Comparison of ENCODE assay signal across 8 cellular contexts in the genomic region with DNA sequence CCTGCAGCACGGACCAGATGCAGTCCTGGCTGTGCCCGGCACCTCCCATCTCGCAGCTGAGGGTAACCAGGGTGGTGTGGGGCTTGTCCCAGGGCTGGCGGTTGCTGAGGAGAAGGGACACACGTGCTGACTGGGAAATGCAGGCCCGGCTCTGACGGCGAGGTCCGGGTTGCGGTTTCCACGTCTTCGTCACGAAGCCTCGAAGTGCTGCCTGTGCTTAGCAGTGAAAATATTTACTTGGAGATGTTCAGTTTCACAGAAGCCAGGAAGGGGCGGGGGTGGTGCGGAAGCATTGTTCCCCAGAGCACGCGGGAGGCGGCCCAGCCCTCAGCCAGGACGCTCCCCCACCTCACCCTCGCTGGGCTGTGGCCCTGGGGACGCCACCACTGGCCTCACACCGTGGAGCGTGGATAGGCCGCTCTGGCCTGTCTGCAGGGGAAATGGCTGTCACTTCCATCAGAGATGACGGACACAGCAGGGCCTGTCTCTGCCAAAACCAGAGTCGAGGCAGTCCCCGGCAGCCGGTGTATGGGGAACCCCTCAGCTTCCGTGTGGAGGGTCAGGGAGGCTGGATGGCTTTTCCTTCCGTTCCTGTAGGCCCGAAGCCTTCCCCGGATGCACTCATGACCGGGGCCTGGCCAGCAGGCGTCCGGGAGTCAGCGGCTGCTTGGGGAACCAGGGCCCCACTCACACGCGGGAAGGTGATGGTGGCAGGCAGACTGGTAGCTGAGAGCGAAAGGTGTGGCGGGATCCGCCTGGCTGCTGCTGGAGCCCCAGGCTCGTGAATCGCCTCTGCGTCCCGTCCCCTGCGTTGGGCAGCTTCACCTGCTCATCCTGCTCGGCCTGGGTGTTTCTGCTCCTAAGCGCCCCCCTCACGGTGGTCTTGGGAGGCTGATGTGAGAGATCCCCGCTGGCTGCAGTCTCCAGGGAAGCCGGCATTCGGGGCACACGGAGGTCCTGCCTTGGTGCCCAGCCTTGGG. TPM values are rescaled to one million over a fixed set of nuclear protein-coding genes. Genes with fewer than 3 reads are reported as not detected.
DNase-seq lines count a peak whose midpoint lies in the region; ATAC-seq, FAIRE-seq and TF ChIP-seq lines count a peak whose summit lies in the region.

No MANE protein-coding gene starts in this region.

- H3K4me3 Mint-ChIP-seq in CD14-positive monocyte: no peak overlapping the region

- no peaks in the 10 kb centered on the region for H3K9me3 ChIP-seq in K562 (replicated peaks; ENCODE audit: control insufficient read depth, insufficient read depth, low read depth, low read length)
- peaks cover 2% of the 10 kb centered on the region for H3K9me3 ChIP-seq in mesodermal cell (ENCODE audit: control insufficient read depth, low read length)

- no TSS peak for BruUV-seq in K562 (replicated peaks; lab: Mats Ljungman, UMichigan)

- H3K27ac Mint-ChIP-seq in CD14-positive monocyte: no peak overlapping the region

- H3K79me2 ChIP-seq in K562 (ENCODE audit: control insufficient read depth, insufficient read depth, low read length): no peaks in the 10 kb centered on the region

- no peaks in the 10 kb centered on the region for H3K36me3 ChIP-seq in K562 (ENCODE audit: control insufficient read depth, insufficient read depth, low read length)
- peaks cover 3% of the 10 kb centered on the region for H3K36me3 ChIP-seq in mesodermal cell (ENCODE audit: control insufficient read depth, insufficient read depth, low read length)

- POLR2A ChIA-PET in K562 (lab: Yijun Ruan, JAX): interaction anchor here (0.6 to 1.0 kb wide), 3 partner anchors 9 to 516 kb away, joined by 3 to 4 read pairs (median 3); no protein-coding TSS in a partner anchor

- FAIRE-seq in K562 (lab: Jason Lieb, UNC): no peak

- peaks cover 0 to 3% (median 2%) of the 10 kb centered on the region in 7 donors for H3K9me3 Mint-ChIP-seq in CD14-positive monocyte

- CTCF ChIA-PET in K562 (lab: Yijun Ruan, JAX; ENCODE audit: low intra/inter-chr PET ratio): interaction anchor here (0.6 kb wide), 1 partner anchor 150 kb away, joined by 3 read pairs; no protein-coding TSS in a partner anchor

- no peak for TF ChIP-seq EP300 in K562 (IDR thresholded peaks at IDR 0.05; ENCODE audit: low read length)

- H3K4me3 ChIP-seq in K562 (no peak overlapping the region), mesodermal cell (ENCODE audit: extremely low read depth, insufficient read depth, low read length, poor library complexity, severe bottlenecking) (no peak overlapping the region)

- H3K27me3 ChIP-seq in K562 (ENCODE audit: control insufficient read depth in 2 of 2, insufficient read depth in 2 of 2, low read length in 2 of 2): peaks cover 0 to 50% of the 10 kb centered on the region in 2 experiments; a peak in 2 of 5 replicates

- peaks cover 3 to 7% (median 5%) of the 10 kb centered on the region in 3 donors for H3K27me3 Mint-ChIP-seq in CD14-positive monocyte (ENCODE audit: low read depth in 3 of 3)

- H3K9ac ChIP-seq in K562 (ENCODE audit: insufficient read depth in 1 of 2, low read depth in 2 of 2, low read length in 2 of 2): peak overlapping the region in 1 of 2 experiments; percentile 29; a peak in 1 of 4 replicates

- 0 out of 2 replicates have a peak, but pooled peaks cover under 1% of the 10 kb centered on the region for H4K20me1 ChIP-seq in K562 (replicated peaks; ENCODE audit: control insufficient read depth, insufficient read depth, low read length)

- in situ Hi-C loops in K562 (cut with MboI): loop anchor here (5.0 to 10.0 kb wide), 2 partner anchors 130 to 522 kb away; no protein-coding TSS in a partner anchor

- no peak for TF ChIP-seq POLR2A in K562 (conservative IDR thresholded peaks at IDR 0.05)

- ATAC-seq in K562: no peak

- H3K4me1 ChIP-seq in K562 (replicated peaks in 1 of 2; ENCODE audit: control insufficient read depth in 2 of 2, insufficient read depth in 2 of 2, low read length in 2 of 2): peaks cover 28 to 64% of the 10 kb centered on the region in 2 experiments
- peaks cover 52% of the 10 kb centered on the region for H3K4me1 ChIP-seq in mesodermal cell (ENCODE audit: control insufficient read depth, insufficient read depth, low read length, poor library complexity, severe bottlenecking)

- intact Hi-C loops in K562 (cut with micrococcal nuclease): no loop called here
- intact Hi-C loops in CD14-positive monocyte (cut with micrococcal nuclease): no loop called here

- DNase-seq in UCSD-AML1 (lab: John Stamatoyannopoulos, UW; ENCODE audit: unreplicated experiment) (peak; percentile 88), K562 (ENCODE audit: extremely low read depth in 1 of 4, low spot score in 3 of 4) (no peak), CD14-positive monocyte (ENCODE audit: low spot score) (no peak), SK-N-DZ (ENCODE audit: low spot score) (no peak), kidney glomerular epithelial cell (lab: John Stamatoyannopoulos, UW) (no peak), kidney tubule cell (ENCODE audit: low spot score) (no peak)
- DNase-seq in stimulated activated naive CD4-positive, alpha-beta T cell (lab: John Stamatoyannopoulos, UW): peak; percentile 42 to 77 (median 54)

- H3K9me1 ChIP-seq in K562 (ENCODE audit: control insufficient read depth, insufficient read depth, low read length): no peaks in the 10 kb centered on the region

- H3K4me1 Mint-ChIP-seq in CD14-positive monocyte: no peaks in the 10 kb centered on the region

- no peak overlapping the region for H2AFZ ChIP-seq in K562 (ENCODE audit: low read depth, low read length)

- 45% methylated on average over 54 of the region's 54 CpGs for WGBS in K562 (ENCODE audit: insufficient coverage, low coverage, missing lambda C conversion rate)
- 89 to 91% methylated on average over 46 to 49 of the region's 54 CpGs for WGBS in mesodermal cell (ENCODE audit: insufficient coverage in 2 of 2), 2 experiments

- TF ChIP-seq CTCF in K562 (IDR thresholded peaks at IDR 0.05 in 2 of 3, conservative IDR thresholded peaks at IDR 0.05 in 1 of 3; ENCODE audit: insufficient read depth in 2 of 3, low read depth in 1 of 3, low read length in 3 of 3) (no peak), CD14-positive monocyte (IDR thresholded peaks at IDR 0.05) (no peak)

- TF ChIP-seq RAD21 in K562 (CRISPR knock-in tag; conservative IDR thresholded peaks at IDR 0.05 in 1 of 2, IDR thresholded peaks at IDR 0.05 in 1 of 2): no peak

- no peaks in the 10 kb centered on the region for H3K36me3 Mint-ChIP-seq in CD14-positive monocyte

- no peak overlapping the region for H3K4me2 ChIP-seq in K562 (ENCODE audit: insufficient read depth, low read length)

- no peak overlapping the region for H3K27ac ChIP-seq in K562 (ENCODE audit: extremely low read depth, low read depth, low read length)
- H3K27ac ChIP-seq in mesodermal cell (ENCODE audit: low read depth, low read length, severe bottlenecking): peak overlapping the region; percentile 16

TF ChIP-seq in K562, 482 proteins besides CTCF, POLR2A, EP300 and RAD21 (continues in another document):
- 0 out of 2 replicates have a peak, but pooled peaks have one; percentile 15 for TF ChIP-seq L3MBTL2 (IDR thresholded peaks at IDR 0.05)
- TF ChIP-seq, protein P1, sequence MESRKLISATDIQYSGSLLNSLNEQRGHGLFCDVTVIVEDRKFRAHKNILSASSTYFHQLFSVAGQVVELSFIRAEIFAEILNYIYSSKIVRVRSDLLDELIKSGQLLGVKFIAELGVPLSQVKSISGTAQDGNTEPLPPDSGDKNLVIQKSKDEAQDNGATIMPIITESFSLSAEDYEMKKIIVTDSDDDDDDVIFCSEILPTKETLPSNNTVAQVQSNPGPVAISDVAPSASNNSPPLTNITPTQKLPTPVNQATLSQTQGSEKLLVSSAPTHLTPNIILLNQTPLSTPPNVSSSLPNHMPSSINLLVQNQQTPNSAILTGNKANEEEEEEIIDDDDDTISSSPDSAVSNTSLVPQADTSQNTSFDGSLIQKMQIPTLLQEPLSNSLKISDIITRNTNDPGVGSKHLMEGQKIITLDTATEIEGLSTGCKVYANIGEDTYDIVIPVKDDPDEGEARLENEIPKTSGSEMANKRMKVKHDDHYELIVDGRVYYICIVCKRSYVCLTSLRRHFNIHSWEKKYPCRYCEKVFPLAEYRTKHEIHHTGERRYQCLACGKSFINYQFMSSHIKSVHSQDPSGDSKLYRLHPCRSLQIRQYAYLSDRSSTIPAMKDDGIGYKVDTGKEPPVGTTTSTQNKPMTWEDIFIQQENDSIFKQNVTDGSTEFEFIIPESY (CRISPR knock-in tag; IDR thresholded peaks at IDR 0.05): peak; percentile 63; the same call in 1 of the 2 replicates
- TF ChIP-seq, protein P2, sequence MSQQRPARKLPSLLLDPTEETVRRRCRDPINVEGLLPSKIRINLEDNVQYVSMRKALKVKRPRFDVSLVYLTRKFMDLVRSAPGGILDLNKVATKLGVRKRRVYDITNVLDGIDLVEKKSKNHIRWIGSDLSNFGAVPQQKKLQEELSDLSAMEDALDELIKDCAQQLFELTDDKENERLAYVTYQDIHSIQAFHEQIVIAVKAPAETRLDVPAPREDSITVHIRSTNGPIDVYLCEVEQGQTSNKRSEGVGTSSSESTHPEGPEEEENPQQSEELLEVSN (IDR thresholded peaks at IDR 0.05; ENCODE audit: borderline replicate concordance in 1 of 2, extremely low read depth in 1 of 2, insufficient read depth in 1 of 2, insufficient read length in 1 of 2, low read depth in 1 of 2, low read length in 1 of 2, poor library complexity in 1 of 2, severe bottlenecking in 1 of 2): peak in 1 of 2 experiments; percentile 34

RNA-seq across cellular contexts. Expression of a gene that starts 14.7 kb away (rescaled TPM):
- 120 and 232 TPM in 2 replicates for total RNA-seq in K562 (2011; cell fraction: chromatin; rRNA removed; ENCODE audit: low replicate concordance)
- total RNA-seq in K562 (2011; cell fraction: nucleolus; rRNA removed): 126 and 138 TPM in 2 replicates
- total RNA-seq in K562 (2011; cell fraction: nucleoplasm; rRNA removed): 113 and 131 TPM in 2 replicates
- total RNA-seq in K562 (2014; rRNA removed): 11.0 and 16.7 TPM in 2 replicates
- 7.6 and 9.2 TPM in 2 replicates for total RNA-seq in K562 (2014; rRNA removed; fragmentation: Illumina TruSeq; extraction: Trizol)
- 9.2 and 9.5 TPM in 2 replicates for total RNA-seq in K562 (2015; rRNA removed; fragmentation: Illumina TruSeq; extraction: Trizol)
- total RNA-seq in K562 (2021): 24.2 and 24.6 TPM in 2 replicates
- 15.6 and 25.2 TPM in 2 replicates for polyA plus RNA-seq in K562 (2011; rRNA removed)
- 9.5 and 12.5 TPM in 2 replicates for polyA plus RNA-seq in K562 (2011; cell fraction: cytosol; rRNA removed)
- 152 and 163 TPM in 2 replicates for polyA plus RNA-seq in K562 (2011; cell fraction: nucleus; rRNA removed)
- 16.7 and 35.4 TPM in 2 replicates for polyA plus RNA-seq in K562 (2012)
- polyA plus RNA-seq in K562 (2014; fragmentation: Illumina TruSeq; extraction: Trizol): 18.0 and 21.0 TPM in 2 replicates
- 1 to 10 TPM; 1.1 to 2.9 TPM for polyA plus RNA-seq in K562 (2014; fragmentation: Nextera tagmentation; extraction: Ambion mirVana)
- polyA plus RNA-seq in K562 (2014; rRNA removed): 18.3 and 21.2 TPM in 2 replicates
- polyA minus RNA-seq in K562 (2011; rRNA and poly(A)+ RNA removed): 6.4 and 6.5 TPM in 2 replicates
- 3.6 and 8.4 TPM in 2 replicates for polyA minus RNA-seq in K562 (2011; cell fraction: cytosol; rRNA and poly(A)+ RNA removed)
- 33.5 and 49.3 TPM in 2 replicates for polyA minus RNA-seq in K562 (2011; cell fraction: nucleus; rRNA and poly(A)+ RNA removed)
- 72.3 TPM for polyA plus RNA-seq in mesodermal cell (2013, experiment 1 of 2)
- 59.6 TPM for polyA plus RNA-seq in mesodermal cell (2013, experiment 2 of 2)
- 1 to 10 TPM; 1.8 to 2.8 TPM for polyA plus RNA-seq in CD14-positive monocyte
- polyA plus RNA-seq in SK-N-DZ (2014; cell fraction: cytosol; rRNA removed): 13.5 and 16.8 TPM in 2 replicates
- polyA plus RNA-seq in SK-N-DZ (2014; cell fraction: nucleus; rRNA removed): 68.2 and 72.8 TPM in 2 replicates

Comparison
In these comparisons a context has a peak if more than half of its experiments do, and no peak if none do; other contexts are left out.
1. DNase-seq: peak in UCSD-AML1 (single experiment) and stimulated activated naive CD4-positive, alpha-beta T cell (6 of 6); none in K562 (0 of 4), CD14-positive monocyte (single experiment), SK-N-DZ (single experiment), kidney glomerular epithelial cell (single experiment) and kidney tubule cell (single experiment).